In the genomic region with DNA sequence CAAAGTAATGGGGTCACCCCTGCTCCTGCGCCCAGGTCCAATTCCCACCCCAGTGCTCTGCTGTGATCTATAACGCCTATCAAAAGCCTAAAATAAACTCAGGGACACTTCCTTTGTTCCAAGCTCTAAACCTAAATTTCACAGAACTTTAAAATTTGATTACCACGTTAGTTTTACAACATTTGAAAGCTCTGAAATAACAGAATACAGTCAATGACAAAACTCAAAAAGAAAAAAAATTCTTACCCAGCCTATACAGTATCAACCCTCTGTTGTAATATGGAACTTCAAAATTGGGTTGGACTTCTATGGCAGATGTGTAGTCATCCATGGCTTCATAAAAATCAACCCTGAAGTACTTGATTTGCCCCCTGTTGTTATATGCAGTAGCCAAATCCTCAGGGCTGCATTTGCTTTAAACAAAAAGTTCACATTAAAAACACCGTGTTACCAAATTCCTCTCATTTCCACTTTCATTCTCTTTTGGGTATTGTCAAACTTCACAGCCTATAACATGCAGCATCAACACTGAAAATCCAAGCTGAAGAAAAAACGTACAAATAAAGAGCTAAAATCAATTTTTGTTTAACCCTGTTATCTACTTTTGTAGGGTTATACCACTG, we compare ENCODE assay signal across 1 cellular context.
TF ChIP-seq lines count a peak whose summit lies in the region.

No MANE protein-coding gene starts in this region.

TF ChIP-seq in neural cell, 6 proteins besides CTCF, POLR2A, EP300 and RAD21:
- TF ChIP-seq POLR2AphosphoS5 (IDR thresholded peaks at IDR 0.05): no peak
- TF ChIP-seq TAF1 (IDR thresholded peaks at IDR 0.05; ENCODE audit: low read depth): no peak
- no peak for TF ChIP-seq REST (IDR thresholded peaks at IDR 0.05; ENCODE audit: borderline replicate concordance)
- TF ChIP-seq SMC3 (conservative IDR thresholded peaks at IDR 0.05; ENCODE audit: poor library complexity): no peak
- TF ChIP-seq MXI1 (conservative IDR thresholded peaks at IDR 0.05; ENCODE audit: poor library complexity, severe bottlenecking): no peak
- no peak for TF ChIP-seq EZH2 (IDR thresholded peaks at IDR 0.05; ENCODE audit: borderline replicate concordance, insufficient read depth, low read length, poor library complexity, severe bottlenecking)
TF ChIP-seq in neural cell: peak in this region for 0.
